In the genomic region with DNA sequence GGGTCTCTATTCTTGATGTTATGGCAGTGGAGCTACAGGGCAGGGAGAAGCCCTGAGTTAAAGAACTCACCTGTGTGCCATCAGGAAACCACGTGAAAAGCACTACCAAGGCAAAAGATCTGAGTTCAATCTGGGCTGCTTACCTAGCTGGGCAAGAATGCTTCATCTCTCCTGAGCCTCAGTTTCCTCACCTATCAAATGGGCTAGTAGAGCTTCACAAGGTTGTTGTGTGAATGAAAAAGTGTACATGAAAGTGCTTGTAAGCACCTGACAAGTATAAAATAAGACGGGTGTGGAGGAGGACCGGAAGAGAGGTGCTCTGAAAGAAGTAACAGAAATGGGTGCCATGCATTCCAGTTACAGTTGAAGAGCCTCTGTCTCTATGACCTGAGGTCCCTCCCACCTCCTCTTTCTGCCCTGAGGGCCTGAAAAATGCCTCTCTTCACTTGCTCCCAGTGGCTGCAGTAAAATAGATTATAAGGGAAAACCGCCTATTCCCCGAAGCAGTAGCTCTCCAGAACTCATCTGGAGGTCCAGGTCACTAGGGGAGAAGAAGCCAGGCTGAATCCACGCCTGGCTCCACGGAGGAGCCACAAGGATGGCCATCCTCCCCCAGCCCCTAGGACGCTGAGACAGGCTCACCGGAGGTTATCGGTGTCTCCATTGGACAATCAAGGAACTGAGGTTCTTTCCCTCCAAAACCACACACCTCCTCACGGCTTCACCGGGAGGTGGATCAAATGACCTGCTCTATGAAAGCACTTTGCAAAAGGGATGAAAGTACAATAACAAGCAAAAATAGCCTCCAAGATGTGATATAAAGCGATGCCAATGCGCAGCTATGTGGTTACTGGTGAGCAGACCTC, we compare ENCODE assay signal across 9 cellular contexts. TPM values are rescaled to one million over a fixed set of nuclear protein-coding genes. Genes with fewer than 3 reads are reported as not detected.
DNase-seq lines count a peak whose midpoint lies in the region; ATAC-seq, FAIRE-seq and TF ChIP-seq lines count a peak whose summit lies in the region.
"Had no signal": no experiment of that assay in that cellular context is flagged by ENCODE, and none has a peak within 500 bp of the region (broad histone marks: within the 10 kb centered on the region; RNA-seq: fewer than 3 reads in every experiment).

No MANE protein-coding gene starts in this region.

- WGBS in thyroid gland, 2 donors, result 25 to 29% methylated on average over 14 of the region's 14 CpGs

- H3K9me3 Mint-ChIP-seq in activated T-cell treated with anti-CD3 and anti-CD28 coated beads, Interleukin-2, amount 50 U/mL, for 24 hours, result no peaks in the 10 kb centered on the region
- no peaks in the 10 kb centered on the region for H3K9me3 Mint-ChIP-seq in activated CD4-positive, alpha-beta memory T cell treated with anti-CD3 and anti-CD28 coated beads, Interleukin-2, amount 10 ng/mL, durations not matched to agents 7 days and 5 days
- H3K9me3 Mint-ChIP-seq: activated naive CD4-positive, alpha-beta T cell treated with anti-CD3 and anti-CD28 coated beads, Interleukin-2, amount 50 U/mL, for 72 hours had no signal

- no peak for FAIRE-seq in H54 (lab: Jason Lieb, UNC)

- no peak for TF ChIP-seq POLR2A in thyroid gland (IDR thresholded peaks at IDR 0.05)
- TF ChIP-seq POLR2A in H54 (IDR thresholded peaks at IDR 0.05; ENCODE audit: low read depth, low read length), result no peak

- intact Hi-C loops in thyroid gland (cut with DNase I), result no loop called here

- H3K27ac Mint-ChIP-seq in activated T-cell treated with anti-CD3 and anti-CD28 coated beads, Interleukin-2, amount 50 U/mL, for 24 hours, result peak overlapping the region; percentile 47
- no peak overlapping the region for H3K27ac Mint-ChIP-seq in activated CD4-positive, alpha-beta memory T cell treated with anti-CD3 and anti-CD28 coated beads, Interleukin-2, amount 10 ng/mL, durations not matched to agents 7 days and 5 days
- H3K27ac Mint-ChIP-seq: activated naive CD4-positive, alpha-beta T cell treated with anti-CD3 and anti-CD28 coated beads, Interleukin-2, amount 50 U/mL, for 72 hours had no signal

- DNase-seq in activated T-cell treated with anti-CD3 and anti-CD28 coated beads, Interleukin-2, amount 50 U/mL, for 24 hours, result no peak
- DNase-seq in activated T-cell treated with anti-CD3 and anti-CD28 coated beads, Interleukin-2, amount 50 U/mL, for 1 hour, result no peak
- DNase-seq in activated CD4-positive, alpha-beta memory T cell treated with anti-CD3 and anti-CD28 coated beads, Interleukin-2, amount 10 ng/mL, durations not matched to agents 7 days and 5 days, result no peak
- peak; percentile 19 for DNase-seq in inferior parietal cortex (ENCODE audit: extremely low spot score)
- no peak for DNase-seq in thyroid gland
- DNase-seq in H54 (ENCODE audit: insufficient read length, low spot score), result no peak

- no peaks in the 10 kb centered on the region for H3K27me3 ChIP-seq in thyroid gland

- no peak for TF ChIP-seq CTCF in thyroid gland (IDR thresholded peaks at IDR 0.05)

- POLR2A ChIA-PET in activated CD4-positive, alpha-beta memory T cell treated with anti-CD3 and anti-CD28 coated beads, Interleukin-2, amount 10 ng/mL, durations not matched to agents 7 days and 5 days (lab: Charles Lee), result no interaction called here

- H3K4me1 Mint-ChIP-seq in activated T-cell treated with anti-CD3 and anti-CD28 coated beads, Interleukin-2, amount 50 U/mL, for 24 hours (ENCODE audit: low read depth), result peaks cover 39% of the 10 kb centered on the region
- peaks cover 15% of the 10 kb centered on the region for H3K4me1 Mint-ChIP-seq in activated CD4-positive, alpha-beta memory T cell treated with anti-CD3 and anti-CD28 coated beads, Interleukin-2, amount 10 ng/mL, durations not matched to agents 7 days and 5 days

- H3K36me3 Mint-ChIP-seq in activated T-cell treated with anti-CD3 and anti-CD28 coated beads, Interleukin-2, amount 50 U/mL, for 24 hours (ENCODE audit: low read depth), result no peaks in the 10 kb centered on the region
- peaks cover 3% of the 10 kb centered on the region for H3K36me3 Mint-ChIP-seq in activated CD4-positive, alpha-beta memory T cell treated with anti-CD3 and anti-CD28 coated beads, Interleukin-2, amount 10 ng/mL, durations not matched to agents 7 days and 5 days (ENCODE audit: low read depth)

- no peak overlapping the region for H3K27ac ChIP-seq in thyroid gland

- no peaks in the 10 kb centered on the region for H3K9me3 ChIP-seq in thyroid gland

- no peaks in the 10 kb centered on the region for H3K36me3 ChIP-seq in thyroid gland

- ATAC-seq in HG03039 (IDR thresholded peaks at IDR 0.05; ENCODE audit: unreplicated experiment), result no peak
- ATAC-seq in HG02840 (IDR thresholded peaks at IDR 0.05; ENCODE audit: low FRiP score, unreplicated experiment), result no peak

- CTCF ChIA-PET in activated CD4-positive, alpha-beta memory T cell treated with anti-CD3 and anti-CD28 coated beads, Interleukin-2, amount 10 ng/mL, durations not matched to agents 7 days and 5 days (lab: Charles Lee), result interaction anchor here (1.9 to 2.9 kb wide), 2 partner anchors 11 to 53 kb away, joined by 6 to 9 read pairs; no protein-coding TSS in a partner anchor

- peak overlapping the region in 2 of 3 donors; percentile 62 to 75 for H3K4me3 ChIP-seq in thyroid gland (replicated peaks in 1 of 3)

- peaks cover 51% of the 10 kb centered on the region for H3K27me3 Mint-ChIP-seq in activated T-cell treated with anti-CD3 and anti-CD28 coated beads, Interleukin-2, amount 50 U/mL, for 24 hours
- peaks cover 52% of the 10 kb centered on the region for H3K27me3 Mint-ChIP-seq in activated CD4-positive, alpha-beta memory T cell treated with anti-CD3 and anti-CD28 coated beads, Interleukin-2, amount 10 ng/mL, durations not matched to agents 7 days and 5 days

- H3K4me1 ChIP-seq in thyroid gland, result peaks cover 8 to 14% of the 10 kb centered on the region in 2 donors

- peak overlapping the region; percentile 76 for H3K4me3 Mint-ChIP-seq in activated T-cell treated with anti-CD3 and anti-CD28 coated beads, Interleukin-2, amount 50 U/mL, for 24 hours
- peak overlapping the region; percentile 75 for H3K4me3 Mint-ChIP-seq in activated CD4-positive, alpha-beta memory T cell treated with anti-CD3 and anti-CD28 coated beads, Interleukin-2, amount 10 ng/mL, durations not matched to agents 7 days and 5 days

RNA-seq across cellular contexts. Expression of gene GPR161, which starts 1.4 kb away (rescaled TPM):
- total RNA-seq in activated CD4-positive, alpha-beta memory T cell treated with anti-CD3 and anti-CD28 coated beads, Interleukin-2, amount 10 ng/mL, durations not matched to agents 7 days and 5 days, result under 1 TPM; 0.65 to 0.85 TPM
- total RNA-seq in thyroid gland, result 1 to 10 TPM; 1.4 to 3.2 (median 2.3) TPM

RNA-seq across cellular contexts. Expression of gene TIPRL, which starts 43.4 kb away (rescaled TPM):
- 10 to 100 TPM; 47.1 to 48.4 TPM for total RNA-seq in activated CD4-positive, alpha-beta memory T cell treated with anti-CD3 and anti-CD28 coated beads, Interleukin-2, amount 10 ng/mL, durations not matched to agents 7 days and 5 days
- 10 to 100 TPM; 19.3 to 25.7 (median 21.7) TPM for total RNA-seq in thyroid gland
